In the genomic region with DNA sequence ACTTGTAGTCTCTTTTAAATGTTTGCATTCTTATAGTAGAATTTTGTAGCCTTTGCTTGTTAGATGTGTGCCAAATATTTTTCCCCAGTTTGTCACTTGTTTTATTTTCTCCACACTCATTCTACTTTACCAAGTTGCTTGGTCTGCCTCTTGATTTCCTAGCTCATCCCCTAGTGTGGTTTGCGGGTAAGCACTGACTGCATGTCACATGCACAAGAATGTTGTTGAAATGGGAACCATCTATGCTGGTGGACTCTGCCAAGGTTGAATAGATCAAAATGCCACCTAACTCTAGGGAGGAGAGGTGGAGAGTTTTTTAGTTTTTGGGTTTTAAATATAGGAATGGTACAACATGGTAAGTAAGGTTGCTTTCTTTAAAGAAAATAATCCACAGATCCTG, we compare ENCODE assay signal across 1 cellular context.
TF ChIP-seq lines count a peak whose summit lies in the region.

No MANE protein-coding gene starts in this region.

TF ChIP-seq in IMR-90, 13 proteins besides CTCF, POLR2A, EP300 and RAD21:
- no peak for TF ChIP-seq BHLHE40 (IDR thresholded peaks at IDR 0.05; ENCODE audit: low read depth, low read length)
- TF ChIP-seq, protein P1, sequence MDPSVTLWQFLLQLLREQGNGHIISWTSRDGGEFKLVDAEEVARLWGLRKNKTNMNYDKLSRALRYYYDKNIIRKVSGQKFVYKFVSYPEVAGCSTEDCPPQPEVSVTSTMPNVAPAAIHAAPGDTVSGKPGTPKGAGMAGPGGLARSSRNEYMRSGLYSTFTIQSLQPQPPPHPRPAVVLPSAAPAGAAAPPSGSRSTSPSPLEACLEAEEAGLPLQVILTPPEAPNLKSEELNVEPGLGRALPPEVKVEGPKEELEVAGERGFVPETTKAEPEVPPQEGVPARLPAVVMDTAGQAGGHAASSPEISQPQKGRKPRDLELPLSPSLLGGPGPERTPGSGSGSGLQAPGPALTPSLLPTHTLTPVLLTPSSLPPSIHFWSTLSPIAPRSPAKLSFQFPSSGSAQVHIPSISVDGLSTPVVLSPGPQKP (IDR thresholded peaks at IDR 0.05; ENCODE audit: borderline replicate concordance, low read depth, low read length): no peak
- TF ChIP-seq MXI1 (IDR thresholded peaks at IDR 0.05; ENCODE audit: borderline replicate concordance, low read depth, low read length): no peak
- TF ChIP-seq, protein P2, sequence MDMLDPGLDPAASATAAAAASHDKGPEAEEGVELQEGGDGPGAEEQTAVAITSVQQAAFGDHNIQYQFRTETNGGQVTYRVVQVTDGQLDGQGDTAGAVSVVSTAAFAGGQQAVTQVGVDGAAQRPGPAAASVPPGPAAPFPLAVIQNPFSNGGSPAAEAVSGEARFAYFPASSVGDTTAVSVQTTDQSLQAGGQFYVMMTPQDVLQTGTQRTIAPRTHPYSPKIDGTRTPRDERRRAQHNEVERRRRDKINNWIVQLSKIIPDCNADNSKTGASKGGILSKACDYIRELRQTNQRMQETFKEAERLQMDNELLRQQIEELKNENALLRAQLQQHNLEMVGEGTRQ (IDR thresholded peaks at IDR 0.05; ENCODE audit: low read depth, low read length): no peak
- no peak for TF ChIP-seq NFE2L2 (IDR thresholded peaks at IDR 0.05; ENCODE audit: low read depth, low read length)
- no peak for TF ChIP-seq MAFK (IDR thresholded peaks at IDR 0.05; ENCODE audit: low read depth, low read length)
- TF ChIP-seq MAZ (IDR thresholded peaks at IDR 0.05; ENCODE audit: borderline replicate concordance, low read depth, low read length): no peak
- TF ChIP-seq CHD1 (IDR thresholded peaks at IDR 0.05; ENCODE audit: low read depth, low read length): no peak
